8 cellular contexts compared by ENCODE assay signal in the genomic region with DNA sequence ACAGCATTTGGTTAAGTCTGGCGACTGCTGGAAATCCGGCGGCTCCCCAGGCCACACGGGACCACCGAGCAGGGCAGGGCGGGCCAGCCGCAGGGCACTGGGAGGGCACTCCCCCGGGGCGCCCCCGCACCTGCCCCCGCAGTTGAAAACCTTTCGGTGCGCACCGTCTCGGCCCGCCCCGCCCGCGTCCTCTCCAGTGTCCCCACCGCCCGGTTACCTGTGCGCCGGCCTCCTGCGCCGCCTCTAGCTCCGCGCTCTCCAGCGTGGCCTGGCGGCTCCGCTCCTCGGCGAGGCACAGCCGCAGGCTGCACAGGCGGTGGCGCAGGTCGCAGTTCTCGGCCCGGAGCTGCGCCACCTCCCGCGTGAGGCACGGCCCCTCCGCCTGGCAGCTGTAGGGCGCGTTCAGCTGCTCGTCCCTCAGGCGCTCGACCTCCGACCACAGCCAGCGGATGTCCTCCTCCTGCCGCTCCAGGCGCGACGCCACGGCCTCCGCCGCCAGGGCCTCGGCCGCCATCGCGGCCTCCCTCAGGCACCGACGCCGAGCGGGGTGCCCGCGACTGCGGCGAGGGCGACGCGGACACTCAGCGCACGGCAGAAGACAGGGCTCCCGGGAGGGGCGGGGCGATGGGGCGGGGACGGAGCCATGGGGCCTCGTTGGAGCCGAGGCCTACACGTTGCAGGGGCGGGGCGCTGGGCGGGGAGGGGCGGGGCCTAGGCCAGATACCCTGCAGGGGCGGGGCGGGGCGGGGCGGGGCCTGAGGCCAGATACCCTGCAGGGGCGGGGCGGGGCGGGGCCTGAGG. TPM values are rescaled to one million over a fixed set of nuclear protein-coding genes. Genes with fewer than 3 reads are reported as not detected.
DNase-seq lines count a peak whose midpoint lies in the region; ATAC-seq and TF ChIP-seq lines count a peak whose summit lies in the region.

TARS3 (minus strand) TSS at position 600 of the 801 bp plus-strand sequence; CDS start at position 514, 86 bp downstream.

- CTCF ChIA-PET in PC-9 (lab: Charles Lee) = no interaction called here

- H3K9me3 ChIP-seq in PC-9 (ENCODE audit: insufficient read depth, low read depth) = no peaks in the 10 kb centered on the region
- H3K9me3 ChIP-seq in esophagus muscularis mucosa = peaks cover 0 to 3% (median 0%) of the 10 kb centered on the region in 4 donors

- no peaks in the 10 kb centered on the region for H4K20me1 ChIP-seq in PC-9 (ENCODE audit: insufficient read depth)

- peaks cover 9% of the 10 kb centered on the region; the same call in 1 of the 2 replicates for H3K4me1 ChIP-seq in PC-9 (replicated peaks; ENCODE audit: insufficient read depth)
- peaks cover 12 to 24% (median 16%) of the 10 kb centered on the region in 4 donors for H3K4me1 ChIP-seq in esophagus muscularis mucosa

- no peaks in the 10 kb centered on the region for H3K79me2 ChIP-seq in PC-9 (ENCODE audit: low read depth)

- intact Hi-C loops in PC-9 (cut with micrococcal nuclease; ENCODE audit: unreplicated experiment) (loop anchor here (5.0 kb wide), 1 partner anchor 72 kb away; the partner anchor contains the start of gene TM2D3), esophagus muscularis mucosa (cut with DNase I) (no loop called here)

- H3K36me3 ChIP-seq in PC-9 (ENCODE audit: low read depth) (no peaks in the 10 kb centered on the region), esophagus muscularis mucosa (peaks cover 16 to 31% (median 22%) of the 10 kb centered on the region in 4 donors)

- no TSS peak for BruUV-seq in PC-9 (replicated peaks; lab: Mats Ljungman, UMichigan)

- TF ChIP-seq CTCF in PC-9 (conservative IDR thresholded peaks at IDR 0.05) = no peak
- peak in 2 of 3 experiments; percentile 14 to 25 for TF ChIP-seq CTCF in esophagus muscularis mucosa (IDR thresholded peaks at IDR 0.05)

- peak within 1 kb of the TSS; percentile 84 for H3K27ac Mint-ChIP-seq in activated T-cell treated with anti-CD3 and anti-CD28 coated beads, Interleukin-2, amount 50 U/mL, for 24 hours

- TF ChIP-seq EP300 in esophagus muscularis mucosa (IDR thresholded peaks at IDR 0.05) = no peak

- DNase-seq in DMS153 treated with DMSO at 0.1 percent for 48 hours (lab: John Stamatoyannopoulos, UW; ENCODE audit: unreplicated experiment) = peak; percentile 58
- peak; percentile 88 for DNase-seq in HuH-7 (ENCODE audit: low spot score)
- DNase-seq in PC-9 = peak; percentile 69 to 87
- DNase-seq in activated T-cell treated with anti-CD3 and anti-CD28 coated beads, Interleukin-2, amount 50 U/mL, for 24 hours = peak; percentile 97
- DNase-seq in esophagus muscularis mucosa (ENCODE audit: extremely low spot score) = peak; percentile 98
- peak; percentile 91 for DNase-seq in myocyte (ENCODE audit: low read depth)
- DNase-seq in stimulated activated CD8-positive, alpha-beta memory T cell treated with anti-CD3 and anti-CD28 coated beads, Interleukin-7, amount 100 ng/mL, for 48 hours (ENCODE audit: extremely low read depth in 1 of 2, low read depth in 1 of 2) = peak; percentile 88 to 93

- ATAC-seq in GM21526 (IDR thresholded peaks at IDR 0.05; ENCODE audit: low FRiP score, unreplicated experiment) = peak; percentile 85

- peak within 1 kb of the TSS; percentile 78 for H3K4me3 ChIP-seq in PC-9
- H3K4me3 ChIP-seq in esophagus muscularis mucosa = peak within 1 kb of the TSS; percentile 67 to 99 (median 90)

- WGBS in esophagus muscularis mucosa = 1% methylated on average over 9 of the region's 93 CpGs

- no peaks in the 10 kb centered on the region for H3K27me3 Mint-ChIP-seq in activated T-cell treated with anti-CD3 and anti-CD28 coated beads, Interleukin-2, amount 50 U/mL, for 24 hours

- H3K4me2 ChIP-seq in PC-9 = peak within 1 kb of the TSS; percentile 87

- peak within 1 kb of the TSS; percentile 81 for H3K4me3 Mint-ChIP-seq in activated T-cell treated with anti-CD3 and anti-CD28 coated beads, Interleukin-2, amount 50 U/mL, for 24 hours

- H3F3A ChIP-seq in PC-9 (ENCODE audit: insufficient read depth, low read depth) = 0 out of 2 replicates have a peak, but pooled peaks cover 8% of the 10 kb centered on the region

- no peaks in the 10 kb centered on the region for H3K9me3 Mint-ChIP-seq in activated T-cell treated with anti-CD3 and anti-CD28 coated beads, Interleukin-2, amount 50 U/mL, for 24 hours

- H3K27ac ChIP-seq in PC-9 = peak within 1 kb of the TSS; percentile 50
- peak within 1 kb of the TSS; percentile 86 to 97 (median 92) for H3K27ac ChIP-seq in esophagus muscularis mucosa (replicated peaks in 1 of 4)

- H3K27me3 ChIP-seq in PC-9 (ENCODE audit: insufficient read depth, low read depth) (peaks cover 19% of the 10 kb centered on the region), esophagus muscularis mucosa (no peaks in the 10 kb centered on the region)

- H3K36me3 Mint-ChIP-seq in activated T-cell treated with anti-CD3 and anti-CD28 coated beads, Interleukin-2, amount 50 U/mL, for 24 hours (ENCODE audit: low read depth) = peaks cover 37% of the 10 kb centered on the region

- peaks cover 22% of the 10 kb centered on the region for H3K4me1 Mint-ChIP-seq in activated T-cell treated with anti-CD3 and anti-CD28 coated beads, Interleukin-2, amount 50 U/mL, for 24 hours (ENCODE audit: low read depth)

- peak; percentile 85 for TF ChIP-seq POLR2A in esophagus muscularis mucosa (IDR thresholded peaks at IDR 0.05; ENCODE audit: low read depth)

- H2AFZ ChIP-seq in PC-9 = peak within 1 kb of the TSS; percentile 86

- POLR2A ChIA-PET in PC-9 (lab: Charles Lee; ENCODE audit: unreplicated experiment) = interaction anchor here (0.6 kb wide), 1 partner anchor 55 kb away, joined by 6 read pairs; no protein-coding TSS in a partner anchor

- H3K9me2 ChIP-seq in PC-9 (ENCODE audit: insufficient read depth) = no peaks in the 10 kb centered on the region

RNA-seq across cellular contexts. Expression of gene TARS3, which starts in this region (rescaled TPM):
- total RNA-seq in PC-9 (2021) = 4.6 and 5.6 TPM in 2 replicates
- total RNA-seq in esophagus muscularis mucosa = 10 to 100 TPM; 16.7 to 26.6 (median 23.5) TPM
- 26.2 and 48.0 TPM in 2 replicates for total RNA-seq in myocyte
- 9.5 TPM for polyA plus RNA-seq in myocyte (2012)

Comparison
In these comparisons a context has a peak if more than half of its experiments do, and no peak if none do; other contexts are left out.
1. Peak in every context shown above with its lines: DNase-seq, ATAC-seq, H3K4me3 ChIP-seq and H3K27ac ChIP-seq.